8 cellular contexts compared by ENCODE assay signal in genomic region chr16:15704545-15704987, GRCh38. TPM values are rescaled to one million over a fixed set of nuclear protein-coding genes. Genes with fewer than 3 reads are reported as not detected.
A peak's percentile ranks its signal among the peaks of the same experiment; 100 is the strongest.
DNase-seq lines count a peak whose midpoint lies in the region; ATAC-seq and TF ChIP-seq lines count a peak whose summit lies in the region.

No MANE protein-coding gene starts in this region.

- no peak overlapping the region for H2BK5ac ChIP-seq in neuronal stem cell (ENCODE audit: low read length)

- H2BK120ac ChIP-seq in neuronal stem cell (ENCODE audit: low read depth, low read length), result no peak overlapping the region

- H4K8ac ChIP-seq in neuronal stem cell (ENCODE audit: low read depth, low read length), result no peak overlapping the region

- H3K4me3 ChIP-seq in PC-9, result no peak overlapping the region
- H3K4me3 ChIP-seq in fibroblast of pulmonary artery (replicated peaks; ENCODE audit: low read depth, low read length), result no peak overlapping the region
- H3K4me3 ChIP-seq in neuronal stem cell (ENCODE audit: low read length in 2 of 2), result no peak overlapping the region
- no peak overlapping the region for H3K4me3 ChIP-seq in stomach smooth muscle (ENCODE audit: low read length in 2 of 2)

- BruUV-seq in PC-9 (replicated peaks; lab: Mats Ljungman, UMichigan), result no TSS peak

- peak; percentile 76 for ATAC-seq in CD4-positive, alpha-beta T cell (ENCODE audit: poor library complexity)
- peak; percentile 74 for ATAC-seq in activated T-cell treated with anti-CD3 and anti-CD28 coated beads, Interleukin-2, amount 50 U/mL, for 72 hours (replicated peaks in 1 of 2)
- ATAC-seq in HG02970 (IDR thresholded peaks at IDR 0.05; ENCODE audit: low FRiP score, unreplicated experiment), result no peak

- H3K4ac ChIP-seq in neuronal stem cell (ENCODE audit: low read length), result no peak overlapping the region

- peaks cover 58% of the 10 kb centered on the region for H3K36me3 Mint-ChIP-seq in CD4-positive, alpha-beta T cell (ENCODE audit: low read depth)
- H3K36me3 Mint-ChIP-seq in activated T-cell treated with anti-CD3 and anti-CD28 coated beads, Interleukin-2, amount 50 U/mL, for 72 hours (ENCODE audit: insufficient read depth in 2 of 2), result peaks cover 4 to 6% of the 10 kb centered on the region in 2 donors

- H3K36me3 ChIP-seq in PC-9 (ENCODE audit: low read depth) (no peaks in the 10 kb centered on the region), neuronal stem cell (replicated peaks in 1 of 2; ENCODE audit: control insufficient read depth in 2 of 2, insufficient read depth in 2 of 2, low read length in 2 of 2) (peaks cover 12 to 31% of the 10 kb centered on the region in 2 donors), stomach smooth muscle (ENCODE audit: control insufficient read depth in 2 of 2, insufficient read depth in 2 of 2, low read length in 2 of 2) (peaks cover 55% of the 10 kb centered on the region in 2 donors)

- H2AFZ ChIP-seq in PC-9, result no peak overlapping the region
- H2AFZ ChIP-seq in neuronal stem cell (ENCODE audit: low read length), result no peak overlapping the region

- no peak overlapping the region for H3K4me3 Mint-ChIP-seq in CD4-positive, alpha-beta T cell
- no peak overlapping the region for H3K4me3 Mint-ChIP-seq in activated T-cell treated with anti-CD3 and anti-CD28 coated beads, Interleukin-2, amount 50 U/mL, for 72 hours

- H3K27ac Mint-ChIP-seq in CD4-positive, alpha-beta T cell, result peak overlapping the region; percentile 72
- peak overlapping the region; percentile 82 for H3K27ac Mint-ChIP-seq in activated T-cell treated with anti-CD3 and anti-CD28 coated beads, Interleukin-2, amount 50 U/mL, for 72 hours

- H3K9me3 Mint-ChIP-seq in CD4-positive, alpha-beta T cell, result no peaks in the 10 kb centered on the region
- no peaks in the 10 kb centered on the region for H3K9me3 Mint-ChIP-seq in activated T-cell treated with anti-CD3 and anti-CD28 coated beads, Interleukin-2, amount 50 U/mL, for 72 hours

- no peak overlapping the region for H2AK5ac ChIP-seq in neuronal stem cell (ENCODE audit: low read depth, low read length)

- intact Hi-C loops in CD4-positive, alpha-beta T cell (cut with DNase I, micrococcal nuclease), result loop anchor here (1.0 to 5.0 kb wide), 4 partner anchors 62 to 423 kb away; partner anchors contain the start of gene MARF1 (in 1 of the 2)
- intact Hi-C loops in PC-9 (cut with micrococcal nuclease; ENCODE audit: unreplicated experiment), result no loop called here

- no peaks in the 10 kb centered on the region for H3K9me3 ChIP-seq in CD4-positive, alpha-beta T cell (ENCODE audit: control insufficient read depth, low read length)
- H3K9me3 ChIP-seq in PC-9 (ENCODE audit: insufficient read depth, low read depth), result no peaks in the 10 kb centered on the region
- no peaks in the 10 kb centered on the region for H3K9me3 ChIP-seq in neuronal stem cell (replicated peaks in 1 of 2; ENCODE audit: control insufficient read depth in 2 of 2, insufficient read depth in 1 of 2, low read depth in 1 of 2, low read length in 2 of 2)
- H3K9me3 ChIP-seq in stomach smooth muscle (ENCODE audit: control insufficient read depth in 2 of 2, low read length in 2 of 2), result no peaks in the 10 kb centered on the region

- no peak overlapping the region for H2BK12ac ChIP-seq in neuronal stem cell (ENCODE audit: low read length)

- H3K4me2 ChIP-seq in PC-9 (no peak overlapping the region), neuronal stem cell (ENCODE audit: insufficient read depth, low read length, poor library complexity, severe bottlenecking) (no peak overlapping the region)

- no peaks in the 10 kb centered on the region for H3K27me3 ChIP-seq in CD4-positive, alpha-beta T cell (ENCODE audit: control insufficient read depth, insufficient read depth, low read length)
- H3K27me3 ChIP-seq in PC-9 (ENCODE audit: insufficient read depth, low read depth), result no peaks in the 10 kb centered on the region
- H3K27me3 ChIP-seq in neuronal stem cell (ENCODE audit: control insufficient read depth in 3 of 3, insufficient read depth in 3 of 3, low read depth in 1 of 3, low read length in 3 of 3), result no peaks in the 10 kb centered on the region
- no peaks in the 10 kb centered on the region for H3K27me3 ChIP-seq in stomach smooth muscle (ENCODE audit: control insufficient read depth in 1 of 2, insufficient read depth in 2 of 2, low read length in 2 of 2)

- no peak overlapping the region for H4K91ac ChIP-seq in neuronal stem cell (ENCODE audit: low read depth, low read length, poor library complexity)

- H3K79me2 ChIP-seq in PC-9 (ENCODE audit: low read depth), result no peaks in the 10 kb centered on the region

- no peak overlapping the region for H3K27ac ChIP-seq in CD4-positive, alpha-beta T cell (ENCODE audit: low read depth, low read length)
- H3K27ac ChIP-seq in PC-9, result no peak overlapping the region
- H3K27ac ChIP-seq in neuronal stem cell (replicated peaks; ENCODE audit: low read length), result no peak overlapping the region
- peak overlapping the region; percentile 66 for H3K27ac ChIP-seq in stomach smooth muscle (ENCODE audit: low read length)

- no peak overlapping the region for H2BK15ac ChIP-seq in neuronal stem cell (ENCODE audit: low read length)

- no peak overlapping the region for H3K9ac ChIP-seq in neuronal stem cell (ENCODE audit: low read depth, low read length, poor library complexity)
- no peak overlapping the region for H3K9ac ChIP-seq in stomach smooth muscle (ENCODE audit: low read length in 2 of 2)

- CTCF ChIA-PET in CD4-positive, alpha-beta T cell (lab: Charles Lee), result interaction anchor here (1.0 to 2.8 kb wide), 3 partner anchors 62 to 277 kb away, joined by 4 to 11 read pairs (median 7); partner anchors contain the start of gene MARF1
- CTCF ChIA-PET in PC-9 (lab: Charles Lee), result interaction anchor here (0.7 kb wide), 1 partner anchor 40 kb away, joined by 3 read pairs; no protein-coding TSS in a partner anchor

- H3K18ac ChIP-seq in neuronal stem cell (ENCODE audit: low read length), result no peak overlapping the region

- H3K4me1 ChIP-seq in PC-9 (replicated peaks; ENCODE audit: insufficient read depth) (no peaks in the 10 kb centered on the region), neuronal stem cell (ENCODE audit: control insufficient read depth in 2 of 2, insufficient read depth in 1 of 2, low read depth in 1 of 2, low read length in 2 of 2) (no peaks in the 10 kb centered on the region), stomach smooth muscle (ENCODE audit: control insufficient read depth, insufficient read depth, low read length) (peaks cover 6% of the 10 kb centered on the region)

- H3K79me1 ChIP-seq in neuronal stem cell (ENCODE audit: low read depth, low read length), result no peaks in the 10 kb centered on the region

- H3K9me2 ChIP-seq in PC-9 (ENCODE audit: insufficient read depth), result no peaks in the 10 kb centered on the region

- no peak overlapping the region for H3K14ac ChIP-seq in neuronal stem cell (ENCODE audit: low read length)

- H3K27me3 Mint-ChIP-seq in CD4-positive, alpha-beta T cell, result no peaks in the 10 kb centered on the region
- no peaks in the 10 kb centered on the region for H3K27me3 Mint-ChIP-seq in activated T-cell treated with anti-CD3 and anti-CD28 coated beads, Interleukin-2, amount 50 U/mL, for 72 hours (ENCODE audit: low read depth)

- no CpG with 5 or more reads among the region's 8 CpGs for WGBS in neuronal stem cell (ENCODE audit: extremely low coverage in 2 of 2, insufficient read length in 2 of 2, insufficient replicate concordance in 1 of 2), 2 donors

- no peak overlapping the region for H3K23ac ChIP-seq in neuronal stem cell (ENCODE audit: low read depth, low read length, poor library complexity)

- peak; percentile 88 for TF ChIP-seq CTCF in CD4-positive, alpha-beta T cell (IDR thresholded peaks at IDR 0.05)
- TF ChIP-seq CTCF in PC-9 (conservative IDR thresholded peaks at IDR 0.05) (peak; percentile 82), fibroblast of pulmonary artery (IDR thresholded peaks at IDR 0.05; ENCODE audit: low read length, missing control alignments) (peak; percentile 82)

- H3K4me1 Mint-ChIP-seq in CD4-positive, alpha-beta T cell (ENCODE audit: low read depth), result peaks cover 18% of the 10 kb centered on the region
- peaks cover 21% of the 10 kb centered on the region for H3K4me1 Mint-ChIP-seq in activated T-cell treated with anti-CD3 and anti-CD28 coated beads, Interleukin-2, amount 50 U/mL, for 72 hours (ENCODE audit: low read depth)

- POLR2A ChIA-PET in CD4-positive, alpha-beta T cell (lab: Charles Lee), result interaction anchor here (2.2 kb wide), 1 partner anchor 62 kb away, joined by 7 read pairs; the partner anchor contains the start of gene MARF1
- POLR2A ChIA-PET in PC-9 (lab: Charles Lee; ENCODE audit: unreplicated experiment), result no interaction called here

- H3F3A ChIP-seq in PC-9 (ENCODE audit: insufficient read depth, low read depth), result no peaks in the 10 kb centered on the region

- DNase-seq in CD4-positive, alpha-beta T cell, result peak; percentile 58 to 80 (median 69)
- DNase-seq in HS-5 (ENCODE audit: low read depth) (peak; percentile 22), PC-9 (peak in 1 of 2 experiments; percentile 64), fibroblast of pulmonary artery (ENCODE audit: low read depth) (peak; percentile 84), neuronal stem cell (ENCODE audit: low spot score) (peak; percentile 69)
- peak; percentile 71 to 80 for DNase-seq in activated T-cell treated with anti-CD3 and anti-CD28 coated beads, Interleukin-2, amount 50 U/mL, for 72 hours

- H4K20me1 ChIP-seq in PC-9 (ENCODE audit: insufficient read depth), result no peaks in the 10 kb centered on the region; the same call in 1 of the 2 replicates

RNA-seq across cellular contexts. Expression of gene NDE1, which starts 54.5 kb away (rescaled TPM):
- 100 to 1,000 TPM in 1 of 2 experiments, 10 to 100 TPM in 1; 96.6 to 106 TPM for total RNA-seq in CD4-positive, alpha-beta T cell
- total RNA-seq in PC-9 (2021), result 114 and 119 TPM in 2 replicates
- total RNA-seq in activated T-cell treated with anti-CD3 and anti-CD28 coated beads, Interleukin-2, amount 50 U/mL, for 72 hours, result 100 to 1,000 TPM; 106 to 122 TPM
- 50.4 TPM for polyA plus RNA-seq in neuronal stem cell (2013, experiment 1 of 2)
- 51.2 TPM for polyA plus RNA-seq in neuronal stem cell (2013, experiment 2 of 2)
